24 cellular contexts compared by ENCODE assay signal in the genomic region with DNA sequence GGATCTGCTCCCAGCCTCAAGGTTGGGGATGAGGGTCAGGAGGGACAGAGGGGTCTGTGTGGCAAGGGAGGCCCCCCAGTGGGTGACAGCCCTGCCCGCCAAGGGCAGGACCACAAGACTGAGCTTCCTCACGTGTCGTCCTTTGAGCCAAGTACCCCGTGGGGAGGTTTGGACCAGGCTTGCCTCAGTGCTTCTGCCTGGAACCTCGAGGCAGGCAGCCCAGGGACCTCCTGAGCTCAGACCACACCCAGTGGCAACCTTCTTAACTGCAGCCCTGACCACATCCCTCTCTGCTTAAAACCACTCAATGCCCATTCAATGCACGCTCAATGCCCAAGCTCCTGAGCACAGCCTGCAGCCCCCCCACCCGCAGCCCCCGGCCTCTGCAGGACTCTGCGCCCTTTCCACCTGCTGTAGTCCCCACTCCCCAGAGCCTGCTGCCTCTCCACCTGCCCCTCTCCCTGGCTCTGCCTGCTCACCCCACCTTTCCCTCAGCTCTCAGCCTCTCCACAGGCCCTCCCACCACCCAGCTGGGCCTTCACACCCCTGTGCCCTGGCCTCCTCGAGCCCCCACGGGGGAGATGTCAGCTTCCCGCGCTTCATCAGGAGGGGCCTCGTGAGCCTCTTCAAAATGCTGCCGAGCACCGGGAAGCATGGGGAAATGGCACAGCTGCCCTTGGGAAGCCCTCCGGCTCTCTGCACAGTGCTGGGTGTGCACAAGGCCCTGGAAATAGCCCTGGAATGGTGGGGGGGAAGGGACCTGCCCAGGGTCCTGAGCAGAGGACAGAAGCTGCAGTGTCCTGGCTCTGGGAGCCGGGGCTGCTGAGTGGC.
A peak's percentile ranks its signal among the peaks of the same experiment; 100 is the strongest.
DNase-seq lines count a peak whose midpoint lies in the region; ATAC-seq, FAIRE-seq and TF ChIP-seq lines count a peak whose summit lies in the region.
"Had no signal": no experiment of that assay in that cellular context is flagged by ENCODE, and none has a peak within 500 bp of the region (broad histone marks: within the 10 kb centered on the region; RNA-seq: fewer than 3 reads in every experiment).

No MANE protein-coding gene starts in this region.

- POLR2A ChIA-PET in K562 (lab: Yijun Ruan, JAX): interaction anchor here (0.6 to 0.9 kb wide), 2 partner anchors 12 to 16 kb away, joined by 3 to 4 read pairs; no protein-coding TSS in a partner anchor

- peak overlapping the region; percentile 54 for H3K18ac ChIP-seq in neuronal stem cell (ENCODE audit: low read length)

- H3K27ac ChIP-seq in K562 (ENCODE audit: extremely low read depth, low read depth, low read length) (no peak overlapping the region), neuronal stem cell (replicated peaks; ENCODE audit: low read length) (no peak overlapping the region)
- H3K27ac ChIP-seq: gastroesophageal sphincter, PC-9, psoas muscle, tibial artery had no signal

- H3K14ac ChIP-seq in neuronal stem cell (ENCODE audit: low read length): peak overlapping the region; percentile 49

- H4K91ac ChIP-seq in neuronal stem cell (ENCODE audit: low read depth, low read length, poor library complexity): no peak overlapping the region

- H3K4me1 ChIP-seq in K562 (replicated peaks in 1 of 2; ENCODE audit: control insufficient read depth in 2 of 2, insufficient read depth in 2 of 2, low read length in 2 of 2) (peaks cover 0 to 15% of the 10 kb centered on the region in 2 experiments; a peak in 1 of 5 replicates), neuronal stem cell (ENCODE audit: control insufficient read depth in 2 of 2, insufficient read depth in 1 of 2, low read depth in 1 of 2, low read length in 2 of 2) (peaks cover 2 to 15% of the 10 kb centered on the region in 2 donors)

- no peak overlapping the region for H3K4ac ChIP-seq in neuronal stem cell (ENCODE audit: low read length)

- intact Hi-C loops in K562 (cut with micrococcal nuclease): loop anchor here (10.0 kb wide), 1 partner anchor 187 kb away; no protein-coding TSS in a partner anchor

- H3K4me3 ChIP-seq in NB4 (ENCODE audit: low read depth, low read length) (no peak overlapping the region), K562 (no peak overlapping the region), neuronal stem cell (ENCODE audit: low read length in 2 of 2) (no peak overlapping the region)
- H3K4me3 ChIP-seq: gastroesophageal sphincter, PC-9, psoas muscle, tibial artery had no signal

- no peaks in the 10 kb centered on the region for H3K79me1 ChIP-seq in neuronal stem cell (ENCODE audit: low read depth, low read length)

- no peak overlapping the region for H2BK12ac ChIP-seq in neuronal stem cell (ENCODE audit: low read length)

- 1% methylated on average over 15 of the region's 18 CpGs for WGBS in K562 (ENCODE audit: insufficient coverage, low coverage, missing lambda C conversion rate)
- WGBS in neuronal stem cell (ENCODE audit: extremely low coverage in 2 of 2, insufficient read length in 2 of 2, insufficient replicate concordance in 1 of 2), 2 donors: no CpG with 5 or more reads among the region's 18 CpGs

- in situ Hi-C loops in K562 (cut with MboI): loop anchor here (10.0 kb wide), 1 partner anchor 417 kb away; no protein-coding TSS in a partner anchor

- no peak overlapping the region for H2BK120ac ChIP-seq in neuronal stem cell (ENCODE audit: low read depth, low read length)

- no peak overlapping the region for H3K4me2 ChIP-seq in K562 (ENCODE audit: insufficient read depth, low read length)
- H3K4me2 ChIP-seq in neuronal stem cell (ENCODE audit: insufficient read depth, low read length, poor library complexity, severe bottlenecking): no peak overlapping the region
- H3K4me2 ChIP-seq: PC-9 had no signal

- H3K27me3 ChIP-seq in K562 (ENCODE audit: control insufficient read depth in 2 of 2, insufficient read depth in 2 of 2, low read length in 2 of 2) (peaks cover 47 to 80% of the 10 kb centered on the region in 2 experiments), neuronal stem cell (ENCODE audit: control insufficient read depth in 3 of 3, insufficient read depth in 3 of 3, low read depth in 1 of 3, low read length in 3 of 3) (peaks cover 0 to 27% (median 0%) of the 10 kb centered on the region in 3 experiments)

- H3K9me1 ChIP-seq in K562 (ENCODE audit: control insufficient read depth, insufficient read depth, low read length): peaks cover 7% of the 10 kb centered on the region

- H2AK5ac ChIP-seq in neuronal stem cell (ENCODE audit: low read depth, low read length): peak overlapping the region; percentile 60

- TF ChIP-seq CTCF in NB4 (IDR thresholded peaks at IDR 0.05; ENCODE audit: low read depth, low read length): no peak
- TF ChIP-seq CTCF in K562 (IDR thresholded peaks at IDR 0.05 in 2 of 3, conservative IDR thresholded peaks at IDR 0.05 in 1 of 3; ENCODE audit: insufficient read depth in 2 of 3, low read depth in 1 of 3, low read length in 3 of 3): no peak

- no peak for TF ChIP-seq EP300 in K562 (IDR thresholded peaks at IDR 0.05; ENCODE audit: low read length)

- H2BK5ac ChIP-seq in neuronal stem cell (ENCODE audit: low read length): no peak overlapping the region

- DNase-seq in NCI-H1092 treated with DMSO at 0.1 percent for 48 hours (lab: John Stamatoyannopoulos, UW) (peak; percentile 43), NCI-H1092 (lab: John Stamatoyannopoulos, UW) (no peak), NB4 (ENCODE audit: low read depth) (peak; percentile 39), K562 (ENCODE audit: extremely low read depth in 1 of 4, low spot score in 3 of 4) (no peak), neuronal stem cell (ENCODE audit: low spot score) (no peak), SHP77 treated with DMSO at 0.1 percent for 48 hours (lab: John Stamatoyannopoulos, UW) (no peak), DMS53 (lab: John Stamatoyannopoulos, UW) (no peak)
- DNase-seq in stimulated activated naive CD4-positive, alpha-beta T cell treated with Interleukin-2 at 50 U/mL for 16 hours (lab: John Stamatoyannopoulos, UW): no peak
- DNase-seq: 8988T; activated CD4-positive, alpha-beta memory T cell treated with anti-CD3 and anti-CD28 coated beads, Interleukin-2, amount 10 ng/mL, durations not matched to agents 7 days and 5 days; activated T-cell treated with anti-CD3 and anti-CD28 coated beads, Interleukin-2, amount 50 U/mL, for 48 hours; C1 segment of cervical spinal cord; dermis blood vessel endothelial cell; DND-41; erythroblast; naive thymus-derived CD4-positive, alpha-beta T cell; NCI-H187 treated with DMSO at 0.1 percent for 48 hours; PC-9; psoas muscle; stimulated activated CD4-positive, alpha-beta T cell treated with anti-CD3 and anti-CD28 coated beads, Interleukin-12 subunit alpha, Interleukin-12 subunit beta, amount 100 ng/mL, for 4 hours; tibial artery had no signal

- peak overlapping the region; percentile 8 for H3K23ac ChIP-seq in neuronal stem cell (ENCODE audit: low read depth, low read length, poor library complexity)

- CTCF ChIA-PET in K562 (lab: Yijun Ruan, JAX; ENCODE audit: low intra/inter-chr PET ratio): no interaction called here

- H3K79me2 ChIP-seq in K562 (ENCODE audit: control insufficient read depth, insufficient read depth, low read length): no peaks in the 10 kb centered on the region

- no peak for TF ChIP-seq RAD21 in K562 (CRISPR knock-in tag; conservative IDR thresholded peaks at IDR 0.05 in 1 of 2, IDR thresholded peaks at IDR 0.05 in 1 of 2)

- H4K20me1 ChIP-seq in K562 (replicated peaks; ENCODE audit: control insufficient read depth, insufficient read depth, low read length): peaks cover 21% of the 10 kb centered on the region; the same call in 1 of the 2 replicates

- H3K9ac ChIP-seq in K562 (ENCODE audit: insufficient read depth in 1 of 2, low read depth in 2 of 2, low read length in 2 of 2) (no peak overlapping the region; a peak in 1 of 4 replicates), neuronal stem cell (ENCODE audit: low read depth, low read length, poor library complexity) (no peak overlapping the region)

- no peaks in the 10 kb centered on the region for H3K36me3 ChIP-seq in K562 (ENCODE audit: control insufficient read depth, insufficient read depth, low read length)
- H3K36me3 ChIP-seq in neuronal stem cell (replicated peaks in 1 of 2; ENCODE audit: control insufficient read depth in 2 of 2, insufficient read depth in 2 of 2, low read length in 2 of 2): no peaks in the 10 kb centered on the region
- H3K36me3 ChIP-seq: gastroesophageal sphincter, tibial artery had no signal

- no peak overlapping the region for H2BK15ac ChIP-seq in neuronal stem cell (ENCODE audit: low read length)

- H3K9me3 ChIP-seq in K562 (replicated peaks; ENCODE audit: control insufficient read depth, insufficient read depth, low read depth, low read length) (no peaks in the 10 kb centered on the region), neuronal stem cell (replicated peaks in 1 of 2; ENCODE audit: control insufficient read depth in 2 of 2, insufficient read depth in 1 of 2, low read depth in 1 of 2, low read length in 2 of 2) (no peaks in the 10 kb centered on the region)
- H3K9me3 ChIP-seq: psoas muscle, tibial artery had no signal

- no TSS peak for BruUV-seq in K562 (replicated peaks; lab: Mats Ljungman, UMichigan)

- H4K8ac ChIP-seq in neuronal stem cell (ENCODE audit: low read depth, low read length): no peak overlapping the region

- no peak overlapping the region for H2AFZ ChIP-seq in K562 (ENCODE audit: low read depth, low read length)
- H2AFZ ChIP-seq in neuronal stem cell (ENCODE audit: low read length): no peak overlapping the region
- H2AFZ ChIP-seq: PC-9 had no signal

- TF ChIP-seq POLR2A in NB4 (IDR thresholded peaks at IDR 0.05; ENCODE audit: extremely low read depth, insufficient read length) (no peak), K562 (conservative IDR thresholded peaks at IDR 0.05) (no peak)

- FAIRE-seq in K562 (lab: Jason Lieb, UNC): no peak
- FAIRE-seq: GM19239 had no signal

- ATAC-seq in K562: peak; percentile 52
- ATAC-seq: gastroesophageal sphincter; naive thymus-derived CD4-positive, alpha-beta T cell; psoas muscle; stimulated activated effector memory CD8-positive, alpha-beta T cell treated with anti-CD3 and anti-CD28 coated beads, Interleukin-12 subunit alpha, Interleukin-12 subunit beta, amount 100 ng/mL, for 72 hours had no signal

TF ChIP-seq in K562, 482 proteins besides CTCF, POLR2A, EP300 and RAD21 (continues in another document):
- TF ChIP-seq MLX (CRISPR knock-in tag; conservative IDR thresholded peaks at IDR 0.05) (no peak), NFE2L1 (tag; IDR thresholded peaks at IDR 0.05; ENCODE audit: borderline replicate concordance, low read depth) (no peak), NCOA1 (IDR thresholded peaks at IDR 0.05; ENCODE audit: low read depth) (no peak)

Comparison
In these comparisons a context has a peak if more than half of its experiments do, and no peak if none do; other contexts are left out.
1. DNase-seq: peak in NCI-H1092 treated with DMSO at 0.1 percent for 48 hours (single experiment) and NB4 (single experiment); none in NCI-H1092 (single experiment), K562 (0 of 4), neuronal stem cell (single experiment), SHP77 treated with DMSO at 0.1 percent for 48 hours (single experiment), stimulated activated naive CD4-positive, alpha-beta T cell treated with Interleukin-2 at 50 U/mL for 16 hours (single experiment) and DMS53 (single experiment).